1 cellular context compared by ENCODE assay signal in genomic region chr2:37795938-37796337, GRCh38.
TF ChIP-seq lines count a peak whose summit lies in the region.

No MANE protein-coding gene starts in this region.

TF ChIP-seq in GM23338, 12 proteins besides CTCF, POLR2A, EP300 and RAD21 (continued from another document):
- TF ChIP-seq, protein P1, sequence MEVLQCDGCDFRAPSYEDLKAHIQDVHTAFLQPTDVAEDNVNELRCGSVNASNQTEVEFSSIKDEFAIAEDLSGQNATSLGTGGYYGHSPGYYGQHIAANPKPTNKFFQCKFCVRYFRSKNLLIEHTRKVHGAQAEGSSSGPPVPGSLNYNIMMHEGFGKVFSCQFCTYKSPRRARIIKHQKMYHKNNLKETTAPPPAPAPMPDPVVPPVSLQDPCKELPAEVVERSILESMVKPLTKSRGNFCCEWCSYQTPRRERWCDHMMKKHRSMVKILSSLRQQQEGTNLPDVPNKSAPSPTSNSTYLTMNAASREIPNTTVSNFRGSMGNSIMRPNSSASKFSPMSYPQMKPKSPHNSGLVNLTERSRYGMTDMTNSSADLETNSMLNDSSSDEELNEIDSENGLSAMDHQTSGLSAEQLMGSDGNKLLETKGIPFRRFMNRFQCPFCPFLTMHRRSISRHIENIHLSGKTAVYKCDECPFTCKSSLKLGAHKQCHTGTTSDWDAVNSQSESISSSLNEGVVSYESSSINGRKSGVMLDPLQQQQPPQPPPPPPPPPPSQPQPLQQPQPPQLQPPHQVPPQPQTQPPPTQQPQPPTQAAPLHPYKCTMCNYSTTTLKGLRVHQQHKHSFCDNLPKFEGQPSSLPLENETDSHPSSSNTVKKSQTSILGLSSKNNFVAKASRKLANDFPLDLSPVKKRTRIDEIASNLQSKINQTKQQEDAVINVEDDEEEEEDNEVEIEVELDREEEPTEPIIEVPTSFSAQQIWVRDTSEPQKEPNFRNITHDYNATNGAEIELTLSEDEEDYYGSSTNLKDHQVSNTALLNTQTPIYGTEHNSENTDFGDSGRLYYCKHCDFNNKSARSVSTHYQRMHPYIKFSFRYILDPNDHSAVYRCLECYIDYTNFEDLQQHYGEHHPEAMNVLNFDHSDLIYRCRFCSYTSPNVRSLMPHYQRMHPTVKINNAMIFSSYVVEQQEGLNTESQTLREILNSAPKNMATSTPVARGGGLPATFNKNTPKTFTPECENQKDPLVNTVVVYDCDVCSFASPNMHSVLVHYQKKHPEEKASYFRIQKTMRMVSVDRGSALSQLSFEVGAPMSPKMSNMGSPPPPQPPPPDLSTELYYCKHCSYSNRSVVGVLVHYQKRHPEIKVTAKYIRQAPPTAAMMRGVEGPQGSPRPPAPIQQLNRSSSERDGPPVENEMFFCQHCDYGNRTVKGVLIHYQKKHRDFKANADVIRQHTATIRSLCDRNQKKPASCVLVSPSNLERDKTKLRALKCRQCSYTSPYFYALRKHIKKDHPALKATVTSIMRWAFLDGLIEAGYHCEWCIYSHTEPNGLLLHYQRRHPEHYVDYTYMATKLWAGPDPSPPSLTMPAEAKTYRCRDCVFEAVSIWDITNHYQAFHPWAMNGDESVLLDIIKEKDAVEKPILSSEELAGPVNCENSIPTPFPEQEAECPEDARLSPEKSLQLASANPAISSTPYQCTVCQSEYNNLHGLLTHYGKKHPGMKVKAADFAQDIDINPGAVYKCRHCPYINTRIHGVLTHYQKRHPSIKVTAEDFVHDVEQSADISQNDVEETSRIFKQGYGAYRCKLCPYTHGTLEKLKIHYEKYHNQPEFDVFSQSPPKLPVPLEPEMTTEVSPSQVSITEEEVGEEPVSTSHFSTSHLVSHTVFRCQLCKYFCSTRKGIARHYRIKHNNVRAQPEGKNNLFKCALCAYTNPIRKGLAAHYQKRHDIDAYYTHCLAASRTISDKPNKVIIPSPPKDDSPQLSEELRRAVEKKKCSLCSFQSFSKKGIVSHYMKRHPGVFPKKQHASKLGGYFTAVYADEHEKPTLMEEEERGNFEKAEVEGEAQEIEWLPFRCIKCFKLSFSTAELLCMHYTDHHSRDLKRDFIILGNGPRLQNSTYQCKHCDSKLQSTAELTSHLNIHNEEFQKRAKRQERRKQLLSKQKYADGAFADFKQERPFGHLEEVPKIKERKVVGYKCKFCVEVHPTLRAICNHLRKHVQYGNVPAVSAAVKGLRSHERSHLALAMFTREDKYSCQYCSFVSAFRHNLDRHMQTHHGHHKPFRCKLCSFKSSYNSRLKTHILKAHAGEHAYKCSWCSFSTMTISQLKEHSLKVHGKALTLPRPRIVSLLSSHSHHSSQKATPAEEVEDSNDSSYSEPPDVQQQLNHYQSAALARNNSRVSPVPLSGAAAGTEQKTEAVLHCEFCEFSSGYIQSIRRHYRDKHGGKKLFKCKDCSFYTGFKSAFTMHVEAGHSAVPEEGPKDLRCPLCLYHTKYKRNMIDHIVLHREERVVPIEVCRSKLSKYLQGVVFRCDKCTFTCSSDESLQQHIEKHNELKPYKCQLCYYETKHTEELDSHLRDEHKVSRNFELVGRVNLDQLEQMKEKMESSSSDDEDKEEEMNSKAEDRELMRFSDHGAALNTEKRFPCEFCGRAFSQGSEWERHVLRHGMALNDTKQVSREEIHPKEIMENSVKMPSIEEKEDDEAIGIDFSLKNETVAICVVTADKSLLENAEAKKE (CRISPR knock-in tag; IDR thresholded peaks at IDR 0.05) = no peak
- TF ChIP-seq EZH2phosphoT487 (IDR thresholded peaks at IDR 0.05; ENCODE audit: unreplicated experiment) = no peak
